8 cellular contexts compared by ENCODE assay signal in genomic region chr1:64505232-64505943, GRCh38. TPM values are rescaled to one million over a fixed set of nuclear protein-coding genes. Genes with fewer than 3 reads are reported as not detected.
A peak's percentile ranks its signal among the peaks of the same experiment; 100 is the strongest.
DNase-seq lines count a peak whose midpoint lies in the region; ATAC-seq, FAIRE-seq and TF ChIP-seq lines count a peak whose summit lies in the region.

No MANE protein-coding gene starts in this region.

- H3K27ac ChIP-seq in esophagus (ENCODE audit: low read depth in 2 of 2, low read length in 1 of 2): peak overlapping the region; percentile 38 to 62
- H3K27ac ChIP-seq in neural cell (ENCODE audit: low read length): no peak overlapping the region
- H3K27ac ChIP-seq in tibial nerve: peak overlapping the region in 1 of 4 donors; percentile 41

- H3K36me3 ChIP-seq in esophagus (ENCODE audit: control insufficient read depth in 2 of 2, insufficient read depth in 2 of 2, low read length in 1 of 2) (no peaks in the 10 kb centered on the region), neural cell (ENCODE audit: insufficient read depth, low read length) (no peaks in the 10 kb centered on the region), tibial nerve (no peaks in the 10 kb centered on the region)

- no peaks in the 10 kb centered on the region for H3K9me2 ChIP-seq in neural cell (ENCODE audit: insufficient read depth, low read length)

- no peak for TF ChIP-seq POLR2A in tibial nerve (IDR thresholded peaks at IDR 0.05)

- H3K4me2 ChIP-seq in neural cell (ENCODE audit: low read length): no peak overlapping the region

- H3K9me3 ChIP-seq in esophagus (ENCODE audit: control insufficient read depth in 2 of 2, insufficient read depth in 1 of 2, low read depth in 1 of 2, low read length in 1 of 2) (no peaks in the 10 kb centered on the region), neural cell (ENCODE audit: low read length) (no peaks in the 10 kb centered on the region), tibial nerve (no peaks in the 10 kb centered on the region)

- TF ChIP-seq CTCF in AG04449 (IDR thresholded peaks at IDR 0.05; ENCODE audit: insufficient read depth, low read length, missing control alignments) (no peak), neural cell (IDR thresholded peaks at IDR 0.05; ENCODE audit: poor library complexity, severe bottlenecking) (no peak), tibial nerve (IDR thresholded peaks at IDR 0.05) (no peak)

- no peaks in the 10 kb centered on the region for H4K20me1 ChIP-seq in neural cell (ENCODE audit: insufficient read depth)

- DNase-seq in AG04449 (ENCODE audit: low read depth, low spot score): no peak
- peak; percentile 58 for DNase-seq in NCI-H1105 (lab: John Stamatoyannopoulos, UW)
- DNase-seq in activated CD8-positive, alpha-beta memory T cell treated with anti-CD3 and anti-CD28 coated beads, Interleukin-2, amount 50 U/mL, for 4 hours: peak; percentile 56
- DNase-seq in tibial nerve (ENCODE audit: low spot score in 2 of 2): no peak
- DNase-seq in RCC 7860 (ENCODE audit: low spot score): no peak

- FAIRE-seq in RCC 7860 (lab: Jason Lieb, UNC): no peak

- no peaks in the 10 kb centered on the region for H3K27me3 ChIP-seq in esophagus (ENCODE audit: control insufficient read depth in 1 of 2, insufficient read depth in 2 of 2, low read length in 2 of 2)
- no peaks in the 10 kb centered on the region for H3K27me3 ChIP-seq in neural cell (ENCODE audit: insufficient read depth, low read depth, low read length)
- peaks cover 0 to 13% of the 10 kb centered on the region in 2 donors for H3K27me3 ChIP-seq in tibial nerve

- CTCF ChIA-PET in AG04449 (lab: Yijun Ruan, JAX): no interaction called here

- no peaks in the 10 kb centered on the region for H3F3A ChIP-seq in neural cell (ENCODE audit: insufficient read depth, low read length, poor library complexity, severe bottlenecking)

- H3K9ac ChIP-seq in neural cell (ENCODE audit: low read length): peak overlapping the region; percentile 50

- no peak for TF ChIP-seq RAD21 in neural cell (conservative IDR thresholded peaks at IDR 0.05)

- H3K4me1 ChIP-seq in esophagus (ENCODE audit: control insufficient read depth in 2 of 2, insufficient read depth in 2 of 2, low read length in 1 of 2) (peaks cover 0 to 2% of the 10 kb centered on the region in 2 donors), tibial nerve (peaks cover 0 to 11% (median 3%) of the 10 kb centered on the region in 4 donors)

- peaks cover 13% of the 10 kb centered on the region for H3K79me2 ChIP-seq in neural cell (replicated peaks; ENCODE audit: insufficient read depth, low read length)

- POLR2A ChIA-PET in AG04449 (lab: Yijun Ruan, JAX): no interaction called here

- H3K4me3 ChIP-seq in AG04449 (ENCODE audit: low read depth, low read length): peak overlapping the region; percentile 52
- H3K4me3 ChIP-seq in esophagus (ENCODE audit: low read depth in 1 of 2, low read length in 2 of 2): peak overlapping the region; percentile 33 to 50
- peak overlapping the region; percentile 57 for H3K4me3 ChIP-seq in neural cell (ENCODE audit: low read length)
- H3K4me3 ChIP-seq in tibial nerve: peak overlapping the region; percentile 22 to 50 (median 30)

- H2AFZ ChIP-seq in neural cell (ENCODE audit: low read depth, low read length): no peak overlapping the region

- TF ChIP-seq EP300 in neural cell (conservative IDR thresholded peaks at IDR 0.05; ENCODE audit: poor library complexity, severe bottlenecking): no peak
- no peak for TF ChIP-seq EP300 in tibial nerve (IDR thresholded peaks at IDR 0.05)

- WGBS in esophagus, 2 donors: 4 to 7% methylated on average over 11 to 49 of the region's 51 CpGs
- 2 to 4% methylated on average over 6 to 38 of the region's 51 CpGs for WGBS in tibial nerve, 2 donors

- ATAC-seq in GM21515 (IDR thresholded peaks at IDR 0.05; ENCODE audit: unreplicated experiment): no peak

TF ChIP-seq in neural cell, 6 proteins besides CTCF, POLR2A, EP300 and RAD21:
- TF ChIP-seq, protein P1, sequence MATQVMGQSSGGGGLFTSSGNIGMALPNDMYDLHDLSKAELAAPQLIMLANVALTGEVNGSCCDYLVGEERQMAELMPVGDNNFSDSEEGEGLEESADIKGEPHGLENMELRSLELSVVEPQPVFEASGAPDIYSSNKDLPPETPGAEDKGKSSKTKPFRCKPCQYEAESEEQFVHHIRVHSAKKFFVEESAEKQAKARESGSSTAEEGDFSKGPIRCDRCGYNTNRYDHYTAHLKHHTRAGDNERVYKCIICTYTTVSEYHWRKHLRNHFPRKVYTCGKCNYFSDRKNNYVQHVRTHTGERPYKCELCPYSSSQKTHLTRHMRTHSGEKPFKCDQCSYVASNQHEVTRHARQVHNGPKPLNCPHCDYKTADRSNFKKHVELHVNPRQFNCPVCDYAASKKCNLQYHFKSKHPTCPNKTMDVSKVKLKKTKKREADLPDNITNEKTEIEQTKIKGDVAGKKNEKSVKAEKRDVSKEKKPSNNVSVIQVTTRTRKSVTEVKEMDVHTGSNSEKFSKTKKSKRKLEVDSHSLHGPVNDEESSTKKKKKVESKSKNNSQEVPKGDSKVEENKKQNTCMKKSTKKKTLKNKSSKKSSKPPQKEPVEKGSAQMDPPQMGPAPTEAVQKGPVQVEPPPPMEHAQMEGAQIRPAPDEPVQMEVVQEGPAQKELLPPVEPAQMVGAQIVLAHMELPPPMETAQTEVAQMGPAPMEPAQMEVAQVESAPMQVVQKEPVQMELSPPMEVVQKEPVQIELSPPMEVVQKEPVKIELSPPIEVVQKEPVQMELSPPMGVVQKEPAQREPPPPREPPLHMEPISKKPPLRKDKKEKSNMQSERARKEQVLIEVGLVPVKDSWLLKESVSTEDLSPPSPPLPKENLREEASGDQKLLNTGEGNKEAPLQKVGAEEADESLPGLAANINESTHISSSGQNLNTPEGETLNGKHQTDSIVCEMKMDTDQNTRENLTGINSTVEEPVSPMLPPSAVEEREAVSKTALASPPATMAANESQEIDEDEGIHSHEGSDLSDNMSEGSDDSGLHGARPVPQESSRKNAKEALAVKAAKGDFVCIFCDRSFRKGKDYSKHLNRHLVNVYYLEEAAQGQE (IDR thresholded peaks at IDR 0.05; ENCODE audit: borderline replicate concordance): no peak
- no peak for TF ChIP-seq MXI1 (conservative IDR thresholded peaks at IDR 0.05; ENCODE audit: poor library complexity, severe bottlenecking)
- TF ChIP-seq SMC3 (conservative IDR thresholded peaks at IDR 0.05; ENCODE audit: poor library complexity): no peak
- no peak for TF ChIP-seq TAF1 (IDR thresholded peaks at IDR 0.05; ENCODE audit: low read depth)
- no peak for TF ChIP-seq EZH2 (IDR thresholded peaks at IDR 0.05; ENCODE audit: borderline replicate concordance, insufficient read depth, low read length, poor library complexity, severe bottlenecking)
- TF ChIP-seq POLR2AphosphoS5 (IDR thresholded peaks at IDR 0.05): no peak

RNA-seq across cellular contexts. Expression of gene CACHD1, which starts 35.5 kb away (rescaled TPM):
- polyA plus RNA-seq in esophagus (1 to 10 TPM; 1.6 to 2.9 TPM), neural cell (11.1 and 12.7 TPM in 2 replicates)
- polyA minus RNA-seq in neural cell: 24.8 and 31.3 TPM in 2 replicates
- total RNA-seq in tibial nerve: 10 to 100 TPM in 2 of 4 donors, 1 to 10 TPM in 2; 7.4 to 15.9 (median 10.0) TPM

Comparison
In these comparisons a context has a peak if more than half of its experiments do, and no peak if none do; other contexts are left out.
1. DNase-seq: peak in NCI-H1105 (single experiment) and activated CD8-positive, alpha-beta memory T cell treated with anti-CD3 and anti-CD28 coated beads, Interleukin-2, amount 50 U/mL, for 4 hours (single experiment); none in AG04449 (single experiment), tibial nerve (0 of 2) and RCC 7860 (single experiment).
2. Peak in every context shown above with its lines, with median percentiles within 50 percentile points of each other: H3K4me3 ChIP-seq.